In genomic region chr11:12110201-12110713, GRCh38 we compare ENCODE assay signal across 8 cellular contexts. TPM values are rescaled to one million over a fixed set of nuclear protein-coding genes. Genes with fewer than 3 reads are reported as not detected.
A peak's percentile ranks its signal among the peaks of the same experiment; 100 is the strongest.
DNase-seq lines count a peak whose midpoint lies in the region; ATAC-seq, FAIRE-seq and TF ChIP-seq lines count a peak whose summit lies in the region.

MICAL2 (plus strand) TSS chr11:12110590; CDS start chr11:12162156, 51,566 bp downstream.

- ATAC-seq in GM18909 (IDR thresholded peaks at IDR 0.05; ENCODE audit: poor library complexity, unreplicated experiment), result peak; percentile 97
- peak; percentile 98 for ATAC-seq in HG03159 (IDR thresholded peaks at IDR 0.05; ENCODE audit: unreplicated experiment)

- TF ChIP-seq CTCF in keratinocyte (optimal IDR thresholded peaks at IDR 0.05 in 1 of 3, IDR thresholded peaks at IDR 0.05 in 1 of 3, conservative IDR thresholded peaks at IDR 0.05 in 1 of 3; ENCODE audit: extremely low read depth in 1 of 3, insufficient read depth in 2 of 3, low read length in 3 of 3), result no peak

- H3K36me3 ChIP-seq in keratinocyte (ENCODE audit: control insufficient read depth in 2 of 2, extremely low read depth in 1 of 2, insufficient read depth in 2 of 2, low read length in 2 of 2), result peaks cover 8 to 31% of the 10 kb centered on the region in 2 experiments

- peak within 1 kb of the TSS; percentile 97 for H3K9ac ChIP-seq in keratinocyte (ENCODE audit: control insufficient read depth, extremely low read depth, insufficient read depth, low read length)

- DNase-seq in ACHN (peak; percentile 89), NCI-H226 (peak; percentile 94), cerebellar cortex (ENCODE audit: low spot score) (peak; percentile 87), keratinocyte (ENCODE audit: low read depth, low spot score) (no peak)
- peak; percentile 90 for DNase-seq in activated CD4-positive, CD25-positive, alpha-beta regulatory T cell treated with anti-CD3 and anti-CD28 coated beads, Interleukin-2, amount 50 U/mL, for 72 hours
- DNase-seq in stimulated activated CD4-positive, alpha-beta T cell treated with anti-CD3 and anti-CD28 coated beads, Interleukin-12 subunit alpha, Interleukin-12 subunit beta, amount 100 ng/mL, for 48 hours (ENCODE audit: low read depth in 2 of 3, low spot score in 1 of 3), result peak; percentile 74 to 86 (median 77)

- peaks cover 43% of the 10 kb centered on the region for H3K4me1 ChIP-seq in keratinocyte (ENCODE audit: control insufficient read depth, extremely low read depth, insufficient read depth, low read length)

- peak within 1 kb of the TSS; percentile 99 for H3K27ac ChIP-seq in keratinocyte (ENCODE audit: control insufficient read depth, insufficient read depth, low read length)

- H3K79me2 ChIP-seq in keratinocyte (ENCODE audit: control insufficient read depth, insufficient read depth, low read length), result peaks cover 52% of the 10 kb centered on the region

- H3K9me3 ChIP-seq in keratinocyte (ENCODE audit: control insufficient read depth, low read depth, low read length), result no peaks in the 10 kb centered on the region

- dilution Hi-C loops in keratinocyte (cut with MboI; ENCODE audit: extremely low pct_ligation_motif_present, low sequenced_read_pairs), result no loop called here

- peak within 1 kb of the TSS; percentile 74 for H2AFZ ChIP-seq in keratinocyte (ENCODE audit: control insufficient read depth, low read length)

- in situ Hi-C loops in ACHN (cut with HindIII; ENCODE audit: low pct_ligation_motif_present, low pct_unique_long_range_greater_than_20kb, low sequenced_read_pairs), result no loop called here

- H4K20me1 ChIP-seq in keratinocyte (ENCODE audit: control insufficient read depth, extremely low read depth, insufficient read depth, low read length), result peaks cover 22% of the 10 kb centered on the region

- H3K4me3 ChIP-seq in keratinocyte (ENCODE audit: control insufficient read depth in 2 of 3, extremely low read depth in 1 of 3, insufficient read depth in 2 of 3, low read depth in 1 of 3, low read length in 3 of 3), result peak within 1 kb of the TSS; percentile 70 to 90 (median 89)

- FAIRE-seq in keratinocyte (lab: Jason Lieb, UNC), result no peak

- H3K27me3 ChIP-seq in keratinocyte (ENCODE audit: control insufficient read depth, extremely low read depth, insufficient read depth, low read length), result no peaks in the 10 kb centered on the region

- H3K4me2 ChIP-seq in keratinocyte (ENCODE audit: control insufficient read depth, extremely low read depth, insufficient read depth, low read depth, low read length), result peak within 1 kb of the TSS; percentile 99

- no peaks in the 10 kb centered on the region for H3K9me1 ChIP-seq in keratinocyte (ENCODE audit: control insufficient read depth, extremely low read depth, insufficient read depth, low read length)

RNA-seq across cellular contexts. Expression of gene MICAL2, which starts in this region (rescaled TPM):
- 72.7 to 124 TPM (median 83.9 TPM) in 3 replicates for polyA plus RNA-seq in keratinocyte
- 172 TPM for polyA plus RNA-seq in keratinocyte (2011; ENCODE audit: low read depth)
- 76.6 and 79.2 TPM in 2 replicates for polyA plus RNA-seq in keratinocyte (2011; cell fraction: cytosol; rRNA removed)
- polyA plus RNA-seq in keratinocyte (2011; cell fraction: nucleus; rRNA removed), result 175 and 197 TPM in 2 replicates
- 52.2 and 143 TPM in 2 replicates for polyA plus RNA-seq in keratinocyte (2012; ENCODE audit: low replicate concordance)
- 218 to 406 TPM (median 316 TPM) in 3 replicates for polyA minus RNA-seq in keratinocyte
- polyA minus RNA-seq in keratinocyte (2011; cell fraction: cytosol; rRNA and poly(A)+ RNA removed), result 176 TPM
- polyA minus RNA-seq in keratinocyte (2011; cell fraction: nucleus; rRNA and poly(A)+ RNA removed), result 292 and 558 TPM in 2 replicates
